8 cellular contexts compared by ENCODE assay signal in the genomic region with DNA sequence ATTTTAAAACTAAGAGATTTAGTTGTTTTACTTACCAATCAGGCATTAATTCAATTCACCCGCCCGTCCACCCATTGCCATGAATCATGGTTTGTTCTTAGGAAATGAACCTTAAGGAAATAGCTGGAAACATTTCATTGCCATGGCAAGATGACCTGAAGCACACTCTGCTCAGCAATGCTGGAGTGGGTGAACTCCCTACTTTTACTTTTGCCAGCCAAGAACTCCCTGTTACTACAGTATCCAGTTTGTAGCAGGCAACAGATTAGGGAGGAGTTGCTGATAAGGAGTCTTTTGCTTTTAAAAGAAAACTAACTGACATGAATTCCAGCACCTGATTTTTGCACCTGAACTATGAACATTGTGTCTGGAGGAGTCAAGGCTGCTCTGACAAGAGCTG. TPM values are rescaled to one million over a fixed set of nuclear protein-coding genes. Genes with fewer than 3 reads are reported as not detected.
DNase-seq lines count a peak whose midpoint lies in the region; ATAC-seq and TF ChIP-seq lines count a peak whose summit lies in the region.
"Not testable (repeated sequence)": the region's sequence is repeated elsewhere in the genome, so short reads cannot be mapped to it uniquely, and the experiment has no call there.

No MANE protein-coding gene starts in this region.

- TF ChIP-seq CTCF in esophagus muscularis mucosa (IDR thresholded peaks at IDR 0.05); left lung (IDR thresholded peaks at IDR 0.05); upper lobe of left lung (IDR thresholded peaks at IDR 0.05): not testable (repeated sequence)

- ATAC-seq in Right ventricle myocardium superior (ENCODE audit: poor library complexity) (peak; percentile 84), left ventricle myocardium superior (peak; percentile 85), left lung (peak; percentile 98), upper lobe of left lung (ENCODE audit: low FRiP score in 2 of 2) (peak; percentile 56 to 93)

- DNase-seq in NCI-H226: peak; percentile 89
- DNase-seq in dermis blood vessel endothelial cell: peak; percentile 45
- DNase-seq in esophagus muscularis mucosa (ENCODE audit: extremely low spot score): peak; percentile 4
- not testable (repeated sequence) for DNase-seq in Right ventricle myocardium superior, left ventricle myocardium superior, left lung
- DNase-seq in renal cortical epithelial cell (ENCODE audit: low read depth): peak; percentile 80
- DNase-seq in upper lobe of left lung: peak in 1 of 2 donors; percentile 67

- 78% methylated on average over 2 of the region's 2 CpGs for WGBS in esophagus muscularis mucosa
- WGBS in upper lobe of left lung, 2 donors: 63 to 79% methylated on average over 2 of the region's 2 CpGs

- not testable (repeated sequence) for H3K36me3 ChIP-seq in esophagus muscularis mucosa, left lung, upper lobe of left lung

- TF ChIP-seq EP300 in esophagus muscularis mucosa (IDR thresholded peaks at IDR 0.05): not testable (repeated sequence)
- TF ChIP-seq EP300 in upper lobe of left lung (IDR thresholded peaks at IDR 0.05): peak in 1 of 4 donors; percentile 32

- H3K4me3 ChIP-seq in esophagus muscularis mucosa, left lung, upper lobe of left lung: not testable (repeated sequence)

- not testable (repeated sequence) for H3K27ac ChIP-seq in esophagus muscularis mucosa (replicated peaks in 1 of 4); left lung; upper lobe of left lung

- TF ChIP-seq POLR2A in esophagus muscularis mucosa (IDR thresholded peaks at IDR 0.05; ENCODE audit: low read depth); upper lobe of left lung (IDR thresholded peaks at IDR 0.05): not testable (repeated sequence)

- intact Hi-C loops in esophagus muscularis mucosa (cut with DNase I); Right ventricle myocardium superior (cut with DNase I); left ventricle myocardium superior (cut with micrococcal nuclease); left lung (cut with DNase I): not testable (repeated sequence)

- H3K9me3 ChIP-seq in esophagus muscularis mucosa, left lung, upper lobe of left lung: not testable (repeated sequence)

- H3K4me1 ChIP-seq in esophagus muscularis mucosa, left lung, upper lobe of left lung: not testable (repeated sequence)

- not testable (repeated sequence) for H3K27me3 ChIP-seq in esophagus muscularis mucosa, left lung, upper lobe of left lung

RNA-seq across cellular contexts. Expression of gene DPY19L1, which starts 10.6 kb away (rescaled TPM):
- total RNA-seq in dermis blood vessel endothelial cell: 65.2 and 91.5 TPM in 2 replicates
- 10 to 100 TPM; 10.8 to 14.3 (median 11.8) TPM for total RNA-seq in esophagus muscularis mucosa
- total RNA-seq in Right ventricle myocardium superior: 31.6 TPM
- total RNA-seq in left ventricle myocardium superior: 25.0 TPM
- total RNA-seq in left lung: 10 to 100 TPM; 58.9 to 72.9 TPM
- total RNA-seq in renal cortical epithelial cell: 52.3 and 77.7 TPM in 2 replicates
- 10 to 100 TPM in 4 of 6 donors, 1 to 10 TPM in 2; 4.2 to 39.1 (median 28.3) TPM for total RNA-seq in upper lobe of left lung
